Comparison of ENCODE assay signal across 27 cellular contexts in the genomic region with DNA sequence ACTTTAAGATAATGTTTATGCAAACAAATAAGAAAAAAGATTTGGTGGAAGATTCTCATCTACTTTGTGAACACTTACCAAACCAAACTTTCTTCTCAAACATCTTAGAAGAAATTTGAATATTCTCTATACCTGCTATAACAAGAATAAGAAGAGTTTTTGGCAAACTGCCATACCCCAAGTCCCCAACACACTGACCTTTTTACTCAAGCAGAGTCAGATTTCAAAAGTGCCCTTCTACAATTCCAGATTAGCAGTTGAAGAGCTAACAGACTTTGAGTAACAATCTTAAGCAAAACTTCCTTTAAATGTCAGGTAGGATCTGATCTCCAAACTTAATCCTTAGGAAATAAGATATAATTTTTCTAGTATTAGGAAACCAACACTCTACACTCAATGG. TPM values are rescaled to one million over a fixed set of nuclear protein-coding genes. Genes with fewer than 3 reads are reported as not detected.
A peak's percentile ranks its signal among the peaks of the same experiment; 100 is the strongest.
DNase-seq lines count a peak whose midpoint lies in the region; ATAC-seq and TF ChIP-seq lines count a peak whose summit lies in the region.
"Had no signal": no experiment of that assay in that cellular context is flagged by ENCODE, and none has a peak within 500 bp of the region (broad histone marks: within the 10 kb centered on the region; RNA-seq: fewer than 3 reads in every experiment).

No MANE protein-coding gene starts in this region.

- peaks cover 0 to 88% (median 29%) of the 10 kb centered on the region in 3 donors for H3K36me3 Mint-ChIP-seq in naive thymus-derived CD8-positive, alpha-beta T cell

- H3K27ac Mint-ChIP-seq in naive thymus-derived CD8-positive, alpha-beta T cell, result peak overlapping the region in 6 of 10 donors; percentile 19 to 57 (median 26)
- H3K27ac Mint-ChIP-seq: activated naive CD4-positive, alpha-beta T cell treated with anti-CD3 and anti-CD28 coated beads, Interleukin-2, amount 50 U/mL, for 72 hours; progenitor cell of endocrine pancreas had no signal

- no peak overlapping the region for H3K4me3 Mint-ChIP-seq in naive thymus-derived CD8-positive, alpha-beta T cell
- H3K4me3 Mint-ChIP-seq: activated T-cell treated with anti-CD3 and anti-CD28 coated beads, Interleukin-2, amount 50 U/mL, for 4 hours; brain; nephron progenitor cell had no signal

- H3K4me3 ChIP-seq in HEK293 (ENCODE audit: low read depth, low read length), result no peak overlapping the region
- H3K4me3 ChIP-seq: upper lobe of left lung had no signal

- peaks cover 0 to 48% of the 10 kb centered on the region in 2 experiments; a peak in 2 of 3 replicates for H3K36me3 ChIP-seq in HEK293 (ENCODE audit: control insufficient read depth in 2 of 2, insufficient read depth in 1 of 2, low read length in 2 of 2)

- POLR2A ChIA-PET in HEK293 (lab: Yijun Ruan, JAX), result no interaction called here
- POLR2A ChIA-PET in naive thymus-derived CD8-positive, alpha-beta T cell (lab: Charles Lee), result interaction anchor here (0.8 kb wide), 1 partner anchor 12 kb away, joined by 3 read pairs; no protein-coding TSS in a partner anchor

- no peak for TF ChIP-seq CTCF in HEK293 (tag by site-specific recombination; IDR thresholded peaks at IDR 0.05)

- no peaks in the 10 kb centered on the region for H3K9me3 ChIP-seq in HEK293 (ENCODE audit: control insufficient read depth, insufficient read depth, low read depth, low read length)
- H3K9me3 ChIP-seq: upper lobe of left lung had no signal

- no peaks in the 10 kb centered on the region for H3K9me3 Mint-ChIP-seq in naive thymus-derived CD8-positive, alpha-beta T cell
- H3K9me3 Mint-ChIP-seq: activated naive CD4-positive, alpha-beta T cell treated with anti-CD3 and anti-CD28 coated beads, Interleukin-2, amount 50 U/mL, for 72 hours; activated T-cell treated with anti-CD3 and anti-CD28 coated beads, Interleukin-2, amount 50 U/mL, for 4 hours; brain; nephron progenitor cell had no signal

- no peaks in the 10 kb centered on the region for H3K27me3 Mint-ChIP-seq in naive thymus-derived CD8-positive, alpha-beta T cell
- H3K27me3 Mint-ChIP-seq: brain, progenitor cell of endocrine pancreas had no signal

- peak; percentile 69 for DNase-seq in NCI-H2029 treated with DMSO at 0.1 percent for 48 hours (lab: John Stamatoyannopoulos, UW)
- no peak for DNase-seq in NCI-H2029 (lab: John Stamatoyannopoulos, UW)
- peak; percentile 10 for DNase-seq in astrocyte of the hippocampus (ENCODE audit: low read depth, low spot score)
- no peak for DNase-seq in naive thymus-derived CD8-positive, alpha-beta T cell
- DNase-seq in stimulated activated CD4-positive, alpha-beta T cell treated with anti-CD3 and anti-CD28 coated beads, Interleukin-2, amount 100 ng/mL, for 24 hours, result no peak
- no peak for DNase-seq in erythroblast (lab: John Stamatoyannopoulos, UW)
- DNase-seq: 8988T; activated CD4-positive, alpha-beta T cell treated with anti-CD3 and anti-CD28 coated beads, Interleukin-2, amount 50 U/mL, for 4 hours; activated T-cell treated with anti-CD3 and anti-CD28 coated beads, Interleukin-2, amount 50 U/mL, for 4 hours; DND-41; MM.1S; NCI-H187; NCI-H774; nephron progenitor cell; stimulated activated naive CD4-positive, alpha-beta T cell; SW 1271; upper lobe of left lung had no signal

- peaks cover 8% of the 10 kb centered on the region; the same call in 1 of the 2 replicates for H3K4me1 ChIP-seq in HEK293 (ENCODE audit: control insufficient read depth, insufficient read depth, low read length)

- H3K4me1 Mint-ChIP-seq in naive thymus-derived CD8-positive, alpha-beta T cell, result peaks cover 5 to 11% (median 9%) of the 10 kb centered on the region in 4 donors
- H3K4me1 Mint-ChIP-seq: nephron progenitor cell had no signal

- ATAC-seq in naive thymus-derived CD8-positive, alpha-beta T cell, result no peak
- ATAC-seq in GM21825 (IDR thresholded peaks at IDR 0.05; ENCODE audit: unreplicated experiment), result no peak
- ATAC-seq: activated naive CD4-positive, alpha-beta T cell treated with anti-CD3 and anti-CD28 coated beads, Interleukin-2, amount 50 U/mL, for 72 hours; activated T-cell treated with anti-CD3 and anti-CD28 coated beads, Interleukin-2, amount 50 U/mL, for 4 hours; esophagus mucosa had no signal

- no peak overlapping the region for H3K27ac ChIP-seq in HEK293 (ENCODE audit: extremely low read depth, low read depth, low read length)

- CTCF ChIA-PET in HEK293 (lab: Yijun Ruan, JAX), result interaction anchor here (0.5 to 0.7 kb wide), 2 partner anchors 24 to 103 kb away, joined by 3 read pairs; no protein-coding TSS in a partner anchor

- TF ChIP-seq POLR2A in erythroblast (IDR thresholded peaks at IDR 0.05; ENCODE audit: low read length), result no peak

TF ChIP-seq in HEK293, 187 proteins besides CTCF, POLR2A, EP300 and RAD21:
- no peak for TF ChIP-seq SALL2 (tag by site-specific recombination; IDR thresholded peaks at IDR 0.05; ENCODE audit: borderline replicate concordance)
- TF ChIP-seq ZNF10 (tag by site-specific recombination; IDR thresholded peaks at IDR 0.05), result peak; percentile 81
- no peak for TF ChIP-seq ZNF16 (tag by site-specific recombination; IDR thresholded peaks at IDR 0.05; ENCODE audit: low read depth)

RNA-seq across cellular contexts. Expression of a gene that starts 33.9 kb away (rescaled TPM):
- 10 to 100 TPM; 42.5 to 45.7 TPM for total RNA-seq in naive thymus-derived CD8-positive, alpha-beta T cell
- 10 to 100 TPM; 31.8 to 58.7 (median 35.8) TPM for polyA plus RNA-seq in naive thymus-derived CD8-positive, alpha-beta T cell

RNA-seq across cellular contexts. Expression of a gene that starts 37.2 kb away (rescaled TPM):
- under 1 TPM in 1 of 2 experiments, not detected in 1; 0.14 TPM for total RNA-seq in naive thymus-derived CD8-positive, alpha-beta T cell
- polyA plus RNA-seq in naive thymus-derived CD8-positive, alpha-beta T cell, result under 1 TPM in 1 of 3 donors, not detected in 2; 0.09 TPM
- total RNA-seq: activated naive CD4-positive, alpha-beta T cell treated with anti-CD3 and anti-CD28 coated beads, Interleukin-2, amount 50 U/mL, for 72 hours; activated T-cell treated with anti-CD3 and anti-CD28 coated beads, Interleukin-2, amount 50 U/mL, for 4 hours; dermis microvascular lymphatic vessel endothelial cell; esophagus mucosa; lung microvascular endothelial cell; progenitor cell of endocrine pancreas; RPMI7951; upper lobe of left lung had no signal
- polyA plus RNA-seq: BJ had no signal

Comparison
In these comparisons a context has a peak if more than half of its experiments do, and no peak if none do; other contexts are left out.
1. DNase-seq: peak in NCI-H2029 treated with DMSO at 0.1 percent for 48 hours (single experiment) and astrocyte of the hippocampus (single experiment); none in NCI-H2029 (single experiment), naive thymus-derived CD8-positive, alpha-beta T cell (0 of 10), stimulated activated CD4-positive, alpha-beta T cell treated with anti-CD3 and anti-CD28 coated beads, Interleukin-2, amount 100 ng/mL, for 24 hours (0 of 2) and erythroblast (0 of 2).